In genomic region chr5:11149136-11149535, GRCh38 we compare ENCODE assay signal across 20 cellular contexts.
"Had no signal": no experiment of that assay in that cellular context is flagged by ENCODE, and none has a peak within 500 bp of the region (broad histone marks: within the 10 kb centered on the region; RNA-seq: fewer than 3 reads in every experiment).

No MANE protein-coding gene starts in this region.

- DNase-seq: activated CD4-positive, alpha-beta memory T cell treated with anti-CD3 and anti-CD28 coated beads, Interleukin-2, amount 10 ng/mL, durations not matched to agents 7 days and 5 days; activated CD4-positive, alpha-beta T cell treated with anti-CD3 and anti-CD28 coated beads for 48 hours; activated effector memory CD4-positive, alpha-beta T cell treated with Interleukin-2 at 50 U/mL for 16 hours; activated naive CD4-positive, alpha-beta T cell treated with anti-CD3 and anti-CD28 coated beads for 36 hours; activated naive CD8-positive, alpha-beta T cell treated with anti-CD3 and anti-CD28 coated beads, Interleukin-2, amount 10 ng/mL, durations not matched to agents 7 days and 5 days; activated T-cell treated with anti-CD3 and anti-CD28 coated beads, Interleukin-2, amount 50 U/mL, for 72 hours; amniotic stem cell; cortex of kidney; foreskin fibroblast; heart right ventricle; islet precursor cell; lower lobe of right lung; natural killer cell; ovary; right cardiac atrium; stimulated activated CD4-positive, alpha-beta T cell treated with anti-CD3 and anti-CD28 coated beads, Interleukin-12 subunit alpha, Interleukin-12 subunit beta, amount 100 ng/mL, for 4 hours; stimulated activated CD4-positive, alpha-beta T cell treated with anti-CD3 and anti-CD28 coated beads, Interleukin-4, amount 100 ng/mL, for 4 hours; stimulated activated naive CD8-positive, alpha-beta T cell treated with anti-CD3 and anti-CD28 coated beads, Interleukin-15, amount 100 ng/mL, for 72 hours; T-helper 17 cell; tibial artery had no signal

- ATAC-seq: activated T-cell treated with anti-CD3 and anti-CD28 coated beads, Interleukin-2, amount 50 U/mL, for 72 hours; heart right ventricle; lower lobe of right lung; natural killer cell; right cardiac atrium; stimulated activated naive CD8-positive, alpha-beta T cell treated with anti-CD3 and anti-CD28 coated beads, Interleukin-15, amount 100 ng/mL, for 72 hours; T-helper 17 cell had no signal
